ENCODE assay signal across 17 cellular contexts in the genomic region with DNA sequence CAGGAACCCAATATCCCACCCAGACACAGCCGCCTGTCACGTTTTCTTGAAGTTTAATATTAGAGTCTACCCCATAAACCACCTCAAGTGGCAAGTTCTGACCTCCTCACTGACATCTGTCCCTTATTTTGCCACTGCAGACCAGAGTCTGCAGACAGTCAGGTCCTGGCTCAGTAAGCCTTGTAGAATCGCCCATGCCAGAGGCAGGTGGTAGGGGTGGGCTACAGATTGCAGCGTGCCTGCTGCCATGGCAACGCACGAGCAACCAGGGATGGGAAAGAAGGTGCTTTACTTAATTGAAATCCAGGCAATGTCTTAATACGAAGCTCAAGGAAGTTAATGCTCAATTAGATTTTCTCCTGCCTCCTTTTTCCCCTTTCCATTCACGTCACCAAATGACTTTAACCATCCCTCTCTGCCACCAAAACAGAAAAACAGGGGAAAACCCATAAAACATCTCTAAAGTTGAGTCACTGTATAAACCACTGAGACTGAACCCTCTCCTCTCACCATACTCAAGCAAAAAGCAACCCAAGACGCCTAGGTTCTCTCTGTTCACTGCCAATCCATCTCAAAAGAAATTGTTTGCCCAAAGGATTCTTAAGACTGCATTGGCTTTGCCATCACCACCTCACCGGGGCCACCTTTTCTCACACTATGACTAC.
DNase-seq lines count a peak whose midpoint lies in the region; ATAC-seq, FAIRE-seq and TF ChIP-seq lines count a peak whose summit lies in the region.
"Had no signal": no experiment of that assay in that cellular context is flagged by ENCODE, and none has a peak within 500 bp of the region (broad histone marks: within the 10 kb centered on the region; RNA-seq: fewer than 3 reads in every experiment).

No MANE protein-coding gene starts in this region.

- no CpG with 5 or more reads among the region's 10 CpGs for WGBS in trophoblast cell (ENCODE audit: extremely low coverage, insufficient coverage, insufficient read length)

- no peak overlapping the region for H3K14ac ChIP-seq in trophoblast cell (ENCODE audit: low read length)

- no peak overlapping the region for H3K4me3 Mint-ChIP-seq in activated T-helper 2 cell treated with anti-CD3 and anti-CD28 coated beads, Interferon-gamma antibody, Interleukin-2, Interleukin-4, amounts not matched to agents 10 μg/mL and 5 μg/mL and 100 μg/mL, durations not matched to agents 14 hours and 24 hours and 36 hours (ENCODE audit: low read depth)
- H3K4me3 Mint-ChIP-seq: activated naive CD8-positive, alpha-beta T cell; natural killer cell treated with Interleukin-12 subunit alpha and Interleukin-12 subunit beta and Interleukin-15 and Interleukin-18, amount 100 ng/mL, for 72 hours had no signal

- no peak overlapping the region for H3K9ac ChIP-seq in trophoblast cell (ENCODE audit: low read length)

- H3K4me1 ChIP-seq in trophoblast cell (ENCODE audit: control insufficient read depth in 1 of 2, insufficient read depth in 2 of 2, low read length in 2 of 2): no peaks in the 10 kb centered on the region
- H3K4me1 ChIP-seq: right atrium auricular region, suprapubic skin had no signal

- H3K4me2 ChIP-seq in trophoblast cell (ENCODE audit: low read length): no peak overlapping the region
- H3K4me2 ChIP-seq: hepatocyte had no signal

- intact Hi-C loops in activated T-helper 2 cell treated with anti-CD3 and anti-CD28 coated beads, Interferon-gamma antibody, Interleukin-2, Interleukin-4, amounts not matched to agents 10 μg/mL and 5 μg/mL and 100 μg/mL, durations not matched to agents 14 hours and 24 hours and 36 hours (cut with micrococcal nuclease): loop anchor here (5.0 to 10.0 kb wide), 3 partner anchors 131 to 301 kb away; a partner anchor contains a TSS

- no peaks in the 10 kb centered on the region for H3K27me3 ChIP-seq in trophoblast cell (ENCODE audit: insufficient read depth, low read length)
- H3K27me3 ChIP-seq: hepatocyte, right atrium auricular region, suprapubic skin had no signal

- no peak overlapping the region for H3K18ac ChIP-seq in trophoblast cell (ENCODE audit: low read length)

- H3K27ac ChIP-seq in trophoblast cell (ENCODE audit: low read depth, low read length): no peak overlapping the region
- H3K27ac ChIP-seq: C4-2B, hepatocyte, right atrium auricular region, suprapubic skin had no signal

- ATAC-seq in GM18870 (IDR thresholded peaks at IDR 0.05; ENCODE audit: unreplicated experiment): peak; percentile 79
- ATAC-seq in HG02798 (IDR thresholded peaks at IDR 0.05; ENCODE audit: poor library complexity, unreplicated experiment): peak; percentile 80
- ATAC-seq in HG03175 (IDR thresholded peaks at IDR 0.05; ENCODE audit: unreplicated experiment): no peak

- no peaks in the 10 kb centered on the region for H3K79me1 ChIP-seq in trophoblast cell (ENCODE audit: low read length)

- no peak overlapping the region for H2BK5ac ChIP-seq in trophoblast cell (ENCODE audit: low read depth, low read length, poor library complexity)

- no peak overlapping the region for H3K4me3 ChIP-seq in trophoblast cell (ENCODE audit: low read depth, low read length)
- H3K4me3 ChIP-seq: hepatocyte, right atrium auricular region, suprapubic skin had no signal

- no peaks in the 10 kb centered on the region for H3K79me2 ChIP-seq in trophoblast cell (ENCODE audit: control insufficient read depth, insufficient read depth, low read length, poor library complexity)
- H3K79me2 ChIP-seq: hepatocyte had no signal

- H2AK5ac ChIP-seq in trophoblast cell (ENCODE audit: low read length): no peak overlapping the region

- FAIRE-seq in GM12892 (lab: Jason Lieb, UNC): peak; percentile 46
- FAIRE-seq: GM19239 had no signal

- H2AFZ ChIP-seq in trophoblast cell (ENCODE audit: insufficient read depth, low read length, poor library complexity): no peak overlapping the region
- H2AFZ ChIP-seq: hepatocyte had no signal

- no peaks in the 10 kb centered on the region for H3K36me3 ChIP-seq in trophoblast cell (ENCODE audit: control insufficient read depth in 1 of 2, insufficient read depth in 2 of 2, low read length in 2 of 2)
- H3K36me3 ChIP-seq: right atrium auricular region, suprapubic skin had no signal

- H3K23ac ChIP-seq in trophoblast cell (ENCODE audit: low read length): no peak overlapping the region

- H4K91ac ChIP-seq in trophoblast cell (ENCODE audit: low read depth, low read length): no peak overlapping the region

- H3K9me3 Mint-ChIP-seq in activated T-helper 2 cell treated with anti-CD3 and anti-CD28 coated beads, Interferon-gamma antibody, Interleukin-2, Interleukin-4, amounts not matched to agents 10 μg/mL and 5 μg/mL and 100 μg/mL, durations not matched to agents 14 hours and 24 hours and 36 hours: peaks cover under 1% of the 10 kb centered on the region
- H3K9me3 Mint-ChIP-seq: natural killer cell treated with Interleukin-12 subunit alpha and Interleukin-12 subunit beta and Interleukin-15 and Interleukin-18, amount 100 ng/mL, for 72 hours had no signal

- peak overlapping the region; percentile 24 for H3K27ac Mint-ChIP-seq in activated T-helper 2 cell treated with anti-CD3 and anti-CD28 coated beads, Interferon-gamma antibody, Interleukin-2, Interleukin-4, amounts not matched to agents 10 μg/mL and 5 μg/mL and 100 μg/mL, durations not matched to agents 14 hours and 24 hours and 36 hours
- H3K27ac Mint-ChIP-seq: activated naive CD8-positive, alpha-beta T cell; natural killer cell treated with Interleukin-12 subunit alpha and Interleukin-12 subunit beta and Interleukin-15 and Interleukin-18, amount 100 ng/mL, for 72 hours had no signal

- DNase-seq in GM12892 (ENCODE audit: insufficient read length) (no peak), HUDEP-2 (lab: John Stamatoyannopoulos, UW; ENCODE audit: unreplicated experiment in 76 of 76) (no peak), trophoblast cell (no peak)
- no peak for DNase-seq in activated T-helper 2 cell treated with anti-CD3 and anti-CD28 coated beads, Interferon-gamma antibody, Interleukin-2, Interleukin-4, amounts not matched to agents 10 μg/mL and 5 μg/mL and 100 μg/mL, durations not matched to agents 14 hours and 24 hours and 36 hours (ENCODE audit: low spot score)
- DNase-seq: erythroblast, GDM1, NCI-H2029 had no signal

- no peak overlapping the region for H4K8ac ChIP-seq in trophoblast cell (ENCODE audit: low read depth, low read length)

- H2BK120ac ChIP-seq in trophoblast cell (ENCODE audit: insufficient read depth, low read length, poor library complexity): no peak overlapping the region

- no peak overlapping the region for H4K12ac ChIP-seq in trophoblast cell (ENCODE audit: low read depth, low read length)

- peaks cover 2% of the 10 kb centered on the region for H3K9me3 ChIP-seq in trophoblast cell (ENCODE audit: insufficient read depth, low read depth, low read length)
- H3K9me3 ChIP-seq: suprapubic skin had no signal

- H3K4ac ChIP-seq in trophoblast cell (ENCODE audit: low read depth, low read length): no peak overlapping the region

- H3K36me3 Mint-ChIP-seq in activated T-helper 2 cell treated with anti-CD3 and anti-CD28 coated beads, Interferon-gamma antibody, Interleukin-2, Interleukin-4, amounts not matched to agents 10 μg/mL and 5 μg/mL and 100 μg/mL, durations not matched to agents 14 hours and 24 hours and 36 hours (ENCODE audit: low read depth): no peaks in the 10 kb centered on the region
- H3K36me3 Mint-ChIP-seq: natural killer cell treated with Interleukin-12 subunit alpha and Interleukin-12 subunit beta and Interleukin-15 and Interleukin-18, amount 100 ng/mL, for 72 hours had no signal

- H3K4me1 Mint-ChIP-seq in activated T-helper 2 cell treated with anti-CD3 and anti-CD28 coated beads, Interferon-gamma antibody, Interleukin-2, Interleukin-4, amounts not matched to agents 10 μg/mL and 5 μg/mL and 100 μg/mL, durations not matched to agents 14 hours and 24 hours and 36 hours (ENCODE audit: low read depth): peaks cover 49% of the 10 kb centered on the region

- H3K27me3 Mint-ChIP-seq in activated T-helper 2 cell treated with anti-CD3 and anti-CD28 coated beads, Interferon-gamma antibody, Interleukin-2, Interleukin-4, amounts not matched to agents 10 μg/mL and 5 μg/mL and 100 μg/mL, durations not matched to agents 14 hours and 24 hours and 36 hours (ENCODE audit: low read depth): no peaks in the 10 kb centered on the region
- H3K27me3 Mint-ChIP-seq: activated naive CD8-positive, alpha-beta T cell; natural killer cell treated with Interleukin-12 subunit alpha and Interleukin-12 subunit beta and Interleukin-15 and Interleukin-18, amount 100 ng/mL, for 72 hours had no signal

- H2BK12ac ChIP-seq in trophoblast cell (ENCODE audit: low read length): no peak overlapping the region

- TF ChIP-seq POLR2A in GM12892 (IDR thresholded peaks at IDR 0.05; ENCODE audit: low read depth, low read length): no peak
